ENCODE assay signal across 12 cellular contexts in genomic region chr17:61260061-61260797, GRCh38.
DNase-seq lines count a peak whose midpoint lies in the region; ATAC-seq and TF ChIP-seq lines count a peak whose summit lies in the region.
"Had no signal": no experiment of that assay in that cellular context is flagged by ENCODE, and none has a peak within 500 bp of the region (broad histone marks: within the 10 kb centered on the region; RNA-seq: fewer than 3 reads in every experiment).

No MANE protein-coding gene starts in this region.

- H3K27me3 ChIP-seq in layer of hippocampus (ENCODE audit: control insufficient read depth, insufficient read depth, low read length), result no peaks in the 10 kb centered on the region
- H3K27me3 ChIP-seq in spleen (replicated peaks in 1 of 7), result peaks cover 0 to 3% (median 0%) of the 10 kb centered on the region in 7 donors
- H3K27me3 ChIP-seq: BLaER1 had no signal

- H3K27ac ChIP-seq in HEK293 (ENCODE audit: extremely low read depth, low read depth, low read length) (peak overlapping the region; percentile 53), layer of hippocampus (ENCODE audit: low read depth, low read length) (peak overlapping the region; percentile 10), spleen (peak overlapping the region in 5 of 8 donors; percentile 0 to 40 (median 28))
- H3K27ac ChIP-seq: BLaER1 had no signal

- intact Hi-C loops in spleen (cut with DNase I; ENCODE audit: low total_unique reads), result no loop called here
- intact Hi-C loops in left colon (cut with DNase I, micrococcal nuclease), result no loop called here

- DNase-seq in choroid plexus epithelial cell (ENCODE audit: low read depth), result peak; percentile 65
- no peak for DNase-seq in spleen
- no peak for DNase-seq in GOT3 (lab: John Stamatoyannopoulos, UW)
- no peak for DNase-seq in NCI-H226
- no peak for DNase-seq in left colon
- DNase-seq: effector memory CD8-positive, alpha-beta T cell; RPMI8226 had no signal

- no peak for ATAC-seq in left colon
- ATAC-seq in GM19328 (IDR thresholded peaks at IDR 0.05; ENCODE audit: unreplicated experiment), result no peak
- ATAC-seq: activated naive CD4-positive, alpha-beta T cell treated with anti-CD3 and anti-CD28 coated beads, Interleukin-2, amount 50 U/mL, for 72 hours; effector memory CD8-positive, alpha-beta T cell had no signal

- TF ChIP-seq CTCF in HEK293 (tag by site-specific recombination; IDR thresholded peaks at IDR 0.05) (no peak), choroid plexus epithelial cell (conservative IDR thresholded peaks at IDR 0.05; ENCODE audit: low read depth, low read length) (no peak), spleen (IDR thresholded peaks at IDR 0.05 in 8 of 11, conservative IDR thresholded peaks at IDR 0.05 in 3 of 11) (no peak)

- H3K36me3 ChIP-seq in HEK293 (ENCODE audit: control insufficient read depth in 2 of 2, insufficient read depth in 1 of 2, low read length in 2 of 2), result no peaks in the 10 kb centered on the region
- H3K36me3 ChIP-seq in spleen, result no peaks in the 10 kb centered on the region
- H3K36me3 ChIP-seq: BLaER1 had no signal

- H3K9me3 ChIP-seq in HEK293 (ENCODE audit: control insufficient read depth, insufficient read depth, low read depth, low read length) (no peaks in the 10 kb centered on the region), spleen (no peaks in the 10 kb centered on the region)
- H3K9me3 ChIP-seq: BLaER1 had no signal

- CTCF ChIA-PET in HEK293 (lab: Yijun Ruan, JAX), result interaction anchor here (0.6 to 2.1 kb wide), 2 partner anchors 129 to 312 kb away, joined by 4 read pairs; no protein-coding TSS in a partner anchor

- TF ChIP-seq POLR2A in spleen (IDR thresholded peaks at IDR 0.05), result no peak

- peaks cover 19% of the 10 kb centered on the region for H3K4me1 ChIP-seq in HEK293 (ENCODE audit: control insufficient read depth, insufficient read depth, low read length)
- peaks cover 0 to 2% (median 0%) of the 10 kb centered on the region in 6 donors for H3K4me1 ChIP-seq in spleen

- POLR2A ChIA-PET in HEK293 (lab: Yijun Ruan, JAX), result no interaction called here

- WGBS in spleen, 5 donors, result 80 to 90% (median 83%) methylated on average over 12 of the region's 12 CpGs

- no peak overlapping the region for H3K4me3 ChIP-seq in HEK293 (ENCODE audit: low read depth, low read length)
- no peak overlapping the region for H3K4me3 ChIP-seq in choroid plexus epithelial cell (ENCODE audit: low read depth, low read length)
- no peak overlapping the region for H3K4me3 ChIP-seq in spleen
- H3K4me3 ChIP-seq: BLaER1 had no signal

TF ChIP-seq in HEK293, 187 proteins besides CTCF, POLR2A, EP300 and RAD21:
- TF ChIP-seq, protein P1, sequence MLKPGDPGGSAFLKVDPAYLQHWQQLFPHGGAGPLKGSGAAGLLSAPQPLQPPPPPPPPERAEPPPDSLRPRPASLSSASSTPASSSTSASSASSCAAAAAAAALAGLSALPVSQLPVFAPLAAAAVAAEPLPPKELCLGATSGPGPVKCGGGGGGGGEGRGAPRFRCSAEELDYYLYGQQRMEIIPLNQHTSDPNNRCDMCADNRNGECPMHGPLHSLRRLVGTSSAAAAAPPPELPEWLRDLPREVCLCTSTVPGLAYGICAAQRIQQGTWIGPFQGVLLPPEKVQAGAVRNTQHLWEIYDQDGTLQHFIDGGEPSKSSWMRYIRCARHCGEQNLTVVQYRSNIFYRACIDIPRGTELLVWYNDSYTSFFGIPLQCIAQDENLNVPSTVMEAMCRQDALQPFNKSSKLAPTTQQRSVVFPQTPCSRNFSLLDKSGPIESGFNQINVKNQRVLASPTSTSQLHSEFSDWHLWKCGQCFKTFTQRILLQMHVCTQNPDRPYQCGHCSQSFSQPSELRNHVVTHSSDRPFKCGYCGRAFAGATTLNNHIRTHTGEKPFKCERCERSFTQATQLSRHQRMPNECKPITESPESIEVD (tag by site-specific recombination; IDR thresholded peaks at IDR 0.05), result peak; percentile 88
- no peak for TF ChIP-seq YY2 (tag by site-specific recombination; IDR thresholded peaks at IDR 0.05)
- TF ChIP-seq PRDM2 (tag by site-specific recombination; IDR thresholded peaks at IDR 0.05; ENCODE audit: borderline replicate concordance), result no peak
- TF ChIP-seq ZBTB17 (tag by site-specific recombination; IDR thresholded peaks at IDR 0.05), result peak; percentile 74
- 0 out of 2 replicates have a peak, but pooled peaks have one; percentile 27 for TF ChIP-seq TRIM28 (IDR thresholded peaks at IDR 0.05; ENCODE audit: borderline replicate concordance, low read length)
